Comparison of ENCODE assay signal across 9 cellular contexts in the genomic region with DNA sequence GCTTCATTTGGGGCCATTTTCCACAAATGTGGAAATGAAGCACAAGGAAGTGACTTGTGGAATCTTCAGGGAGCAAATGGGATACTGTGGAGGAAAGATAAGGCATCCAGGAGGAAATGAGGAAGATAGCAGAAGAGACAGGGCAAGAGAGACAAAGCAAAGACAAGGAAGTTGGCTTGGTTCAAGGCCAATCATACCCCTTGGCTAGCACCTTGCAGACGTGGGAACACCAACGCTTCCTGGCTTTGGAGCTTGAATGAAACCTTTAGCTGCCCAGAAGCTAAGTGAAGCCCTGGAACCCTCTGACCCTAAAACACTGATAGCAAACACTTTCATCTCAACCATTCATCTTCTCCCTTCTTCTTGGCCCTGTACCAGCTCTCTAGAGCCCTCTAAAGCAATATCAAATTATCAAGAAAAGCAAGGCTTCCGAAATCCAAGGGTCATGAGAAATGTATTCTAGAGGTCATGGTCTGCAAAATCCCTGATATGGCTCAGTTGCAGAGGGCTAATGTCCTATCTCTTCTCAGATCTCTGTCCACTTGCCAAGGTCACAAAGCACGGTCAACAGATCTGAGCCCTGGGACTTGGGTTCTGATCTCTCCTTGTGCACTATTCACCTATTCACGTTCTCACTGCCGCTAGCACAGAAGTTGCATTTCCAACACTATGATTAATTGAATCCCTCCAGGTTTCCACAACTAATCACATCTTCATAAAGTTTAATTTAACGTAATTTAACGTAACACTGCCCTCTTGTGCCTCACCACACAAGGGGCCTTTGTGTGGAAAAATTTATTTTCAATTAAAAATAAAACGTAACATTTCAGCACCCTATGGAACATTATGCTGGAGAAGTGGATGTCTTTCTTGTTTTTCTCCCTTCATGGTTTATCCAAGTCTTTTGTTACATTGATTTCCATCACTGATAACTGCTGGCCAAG.
DNase-seq lines count a peak whose midpoint lies in the region; FAIRE-seq and TF ChIP-seq lines count a peak whose summit lies in the region.
"Had no signal": no experiment of that assay in that cellular context is flagged by ENCODE, and none has a peak within 500 bp of the region (broad histone marks: within the 10 kb centered on the region; RNA-seq: fewer than 3 reads in every experiment).

No MANE protein-coding gene starts in this region.

- H3K4me2 ChIP-seq in smooth muscle cell: no peak overlapping the region

- no peak overlapping the region for H2AFZ ChIP-seq in smooth muscle cell (ENCODE audit: low read depth)

- peak; percentile 14 for DNase-seq in HCEC 1CT
- DNase-seq in ascending aorta (ENCODE audit: low spot score in 2 of 2): no peak
- DNase-seq in right atrium auricular region (ENCODE audit: low spot score): no peak
- DNase-seq in smooth muscle cell (lab: John Stamatoyannopoulos, UW; ENCODE audit: unreplicated experiment): no peak
- DNase-seq in NCI-H1436 (lab: John Stamatoyannopoulos, UW): no peak
- DNase-seq in D341Med (ENCODE audit: low spot score): no peak
- no peak for DNase-seq in small intestine
- DNase-seq in GM12892 (ENCODE audit: insufficient read length): no peak
- DNase-seq: NCI-H146 had no signal

- no peaks in the 10 kb centered on the region for H3K36me3 ChIP-seq in ascending aorta
- no peaks in the 10 kb centered on the region for H3K36me3 ChIP-seq in right atrium auricular region
- no peaks in the 10 kb centered on the region for H3K36me3 ChIP-seq in smooth muscle cell (ENCODE audit: low read depth)
- no peaks in the 10 kb centered on the region for H3K36me3 ChIP-seq in small intestine (ENCODE audit: control insufficient read depth in 2 of 2, insufficient read depth in 2 of 2, low read length in 2 of 2)

- no peak for FAIRE-seq in small intestine (lab: Jason Lieb, UNC)
- FAIRE-seq in GM12892 (lab: Jason Lieb, UNC): no peak

- TF ChIP-seq POLR2A in GM12892 (IDR thresholded peaks at IDR 0.05; ENCODE audit: low read depth, low read length): no peak

- no peak overlapping the region for H3K4me3 ChIP-seq in ascending aorta
- no peak overlapping the region for H3K4me3 ChIP-seq in right atrium auricular region
- H3K4me3 ChIP-seq in smooth muscle cell: no peak overlapping the region
- no peak overlapping the region for H3K4me3 ChIP-seq in small intestine (ENCODE audit: low read depth in 1 of 2, low read length in 2 of 2)

- H3K27me3 ChIP-seq in ascending aorta (no peaks in the 10 kb centered on the region), right atrium auricular region (no peaks in the 10 kb centered on the region), smooth muscle cell (ENCODE audit: low read depth) (no peaks in the 10 kb centered on the region), small intestine (ENCODE audit: control insufficient read depth in 2 of 2, insufficient read depth in 2 of 2, low read length in 2 of 2) (no peaks in the 10 kb centered on the region)

- H3K79me2 ChIP-seq in smooth muscle cell (ENCODE audit: low read depth): no peaks in the 10 kb centered on the region

- H3K4me1 ChIP-seq in ascending aorta (no peaks in the 10 kb centered on the region), right atrium auricular region (peaks cover 0 to 6% of the 10 kb centered on the region in 2 donors), smooth muscle cell (ENCODE audit: low read depth) (peaks cover 9% of the 10 kb centered on the region), small intestine (ENCODE audit: control insufficient read depth in 2 of 2, insufficient read depth in 1 of 2, low read depth in 1 of 2, low read length in 1 of 2) (no peaks in the 10 kb centered on the region)

- WGBS in smooth muscle cell (ENCODE audit: low lambda C conversion rate): 89% methylated on average over 9 of the region's 9 CpGs
- WGBS in small intestine, 3 donors: 54 to 58% (median 56%) methylated on average over 9 of the region's 9 CpGs

- intact Hi-C loops in ascending aorta (cut with DNase I): loop anchor here (10.0 kb wide), 2 partner anchors 561 to 591 kb away; a partner anchor contains a TSS

- peak in 2 of 3 experiments; percentile 42 to 63 for TF ChIP-seq CTCF in ascending aorta (IDR thresholded peaks at IDR 0.05)
- TF ChIP-seq CTCF in right atrium auricular region (IDR thresholded peaks at IDR 0.05): peak; percentile 25 to 69
- peak; percentile 57 for TF ChIP-seq CTCF in smooth muscle cell (IDR thresholded peaks at IDR 0.05; ENCODE audit: borderline replicate concordance, insufficient read depth, poor library complexity, severe bottlenecking)

- H3F3A ChIP-seq in smooth muscle cell (ENCODE audit: low read depth): no peaks in the 10 kb centered on the region

- H3K9me3 ChIP-seq in ascending aorta (no peaks in the 10 kb centered on the region), right atrium auricular region (no peaks in the 10 kb centered on the region), smooth muscle cell (replicated peaks; ENCODE audit: low read depth) (no peaks in the 10 kb centered on the region), small intestine (ENCODE audit: control insufficient read depth, low read depth) (no peaks in the 10 kb centered on the region)

- no peaks in the 10 kb centered on the region for H4K20me1 ChIP-seq in smooth muscle cell (ENCODE audit: low read depth)

- H3K9ac ChIP-seq in smooth muscle cell (ENCODE audit: low read depth): no peak overlapping the region

- H3K27ac ChIP-seq in ascending aorta (no peak overlapping the region), right atrium auricular region (no peak overlapping the region), smooth muscle cell (ENCODE audit: low read depth) (no peak overlapping the region), small intestine (ENCODE audit: low read depth in 1 of 2, low read length in 1 of 2) (no peak overlapping the region)
